In genomic region chr9:76394023-76394895, GRCh38 we compare ENCODE assay signal across 1 cellular context.
TF ChIP-seq lines count a peak whose summit lies in the region.

RFK (minus strand) TSS chr9:76394426; CDS start chr9:76394171, 255 bp downstream.

TF ChIP-seq in K562, 482 proteins besides CTCF, POLR2A, EP300 and RAD21 (continued from another document and continues in another):
- peak; percentile 70; the same call in 1 of the 2 replicates for TF ChIP-seq MGA (IDR thresholded peaks at IDR 0.05)
- no peak for TF ChIP-seq ZBTB26 (CRISPR knock-in tag; IDR thresholded peaks at IDR 0.05)
- no peak for TF ChIP-seq ZNF311 (CRISPR knock-in tag; IDR thresholded peaks at IDR 0.05)
- no peak for TF ChIP-seq SMAD3 (CRISPR knock-in tag; conservative IDR thresholded peaks at IDR 0.05)
- no peak for TF ChIP-seq TAF9B (IDR thresholded peaks at IDR 0.05; ENCODE audit: partially characterized antibody)
- TF ChIP-seq ZNF507 (tag; conservative IDR thresholded peaks at IDR 0.05) = no peak
- TF ChIP-seq FOXA3 (CRISPR knock-in tag; conservative IDR thresholded peaks at IDR 0.05 in 1 of 2, IDR thresholded peaks at IDR 0.05 in 1 of 2) = no peak
- TF ChIP-seq RBM25 (IDR thresholded peaks at IDR 0.05; ENCODE audit: low read depth, low read length, severe bottlenecking) = no peak
- no peak for TF ChIP-seq ZNF280B (CRISPR knock-in tag; IDR thresholded peaks at IDR 0.05)
- TF ChIP-seq ZNF79 (CRISPR knock-in tag; IDR thresholded peaks at IDR 0.05; ENCODE audit: low read depth) = no peak
- no peak for TF ChIP-seq ZNF584 (CRISPR knock-in tag; IDR thresholded peaks at IDR 0.05; ENCODE audit: low read depth)
- TF ChIP-seq NCOA4 (IDR thresholded peaks at IDR 0.05; ENCODE audit: partially characterized antibody) = no peak
- peak; percentile 41; the same call in 1 of the 2 replicates for TF ChIP-seq ZBTB7A (IDR thresholded peaks at IDR 0.05; ENCODE audit: borderline replicate concordance, control insufficient read depth, low read depth, low read length)
- no peak for TF ChIP-seq CREM (IDR thresholded peaks at IDR 0.05; ENCODE audit: low read depth)
- no peak for TF ChIP-seq RFX5 (IDR thresholded peaks at IDR 0.05; ENCODE audit: low read depth, low read length)
- no peak for TF ChIP-seq SMARCC2 (IDR thresholded peaks at IDR 0.05; ENCODE audit: low read depth)
- TF ChIP-seq ZNF165 (CRISPR knock-in tag; IDR thresholded peaks at IDR 0.05; ENCODE audit: borderline replicate concordance) = no peak
- peak; percentile 52; the same call in 1 of the 2 replicates for TF ChIP-seq SUPT5H (IDR thresholded peaks at IDR 0.05)
- 0 out of 2 replicates have a peak, but pooled peaks have one; percentile 39 for TF ChIP-seq ZBTB5 (IDR thresholded peaks at IDR 0.05)
- TF ChIP-seq CHD7 (IDR thresholded peaks at IDR 0.05; ENCODE audit: low read depth, low read length) = no peak
